In genomic region chr12:48890657-48891418, GRCh38 we compare ENCODE assay signal across 8 cellular contexts. TPM values are rescaled to one million over a fixed set of nuclear protein-coding genes. Genes with fewer than 3 reads are reported as not detected.
DNase-seq lines count a peak whose midpoint lies in the region; ATAC-seq and TF ChIP-seq lines count a peak whose summit lies in the region.

No MANE protein-coding gene starts in this region.

- no peak overlapping the region for H3K27ac Mint-ChIP-seq in activated CD4-positive, alpha-beta T cell treated with anti-CD3 and anti-CD28 coated beads, Interleukin-2, amount 10 ng/mL, durations not matched to agents 24 days and 14 days

- H3K9me3 Mint-ChIP-seq in activated CD4-positive, alpha-beta T cell treated with anti-CD3 and anti-CD28 coated beads, Interleukin-2, amount 10 ng/mL, durations not matched to agents 24 days and 14 days = no peaks in the 10 kb centered on the region

- H3K36me3 Mint-ChIP-seq in activated CD4-positive, alpha-beta T cell treated with anti-CD3 and anti-CD28 coated beads, Interleukin-2, amount 10 ng/mL, durations not matched to agents 24 days and 14 days (ENCODE audit: low read depth) = no peaks in the 10 kb centered on the region

- peak overlapping the region; percentile 58 for H3K27ac ChIP-seq in cingulate gyrus (ENCODE audit: low read depth, low read length)
- no peak overlapping the region for H3K27ac ChIP-seq in left lung

- intact Hi-C loops in activated CD4-positive, alpha-beta T cell treated with anti-CD3 and anti-CD28 coated beads, Interleukin-2, amount 10 ng/mL, durations not matched to agents 24 days and 14 days (cut with micrococcal nuclease) = loop anchor here (1.0 kb wide), 1 partner anchor 38 kb away; no protein-coding TSS in a partner anchor
- intact Hi-C loops in left lung (cut with DNase I) = loop anchor here in 1 of 2 donors (2.0 kb wide), 1 partner anchor 36 kb away; no protein-coding TSS in a partner anchor

- H3K4me1 ChIP-seq in left lung = peaks cover 3 to 8% of the 10 kb centered on the region in 2 donors

- ATAC-seq in HG03064 (IDR thresholded peaks at IDR 0.05; ENCODE audit: low read depth, unreplicated experiment) = peak; percentile 65
- ATAC-seq in left lung = peak; percentile 91
- no peak for ATAC-seq in HG02970 (IDR thresholded peaks at IDR 0.05; ENCODE audit: low FRiP score, unreplicated experiment)

- peak overlapping the region in 1 of 2 donors; percentile 11 for H3K4me3 ChIP-seq in left lung

- peaks cover 13 to 28% of the 10 kb centered on the region in 2 donors for H3K27me3 ChIP-seq in left lung

- peaks cover 7% of the 10 kb centered on the region for H3K4me1 Mint-ChIP-seq in activated CD4-positive, alpha-beta T cell treated with anti-CD3 and anti-CD28 coated beads, Interleukin-2, amount 10 ng/mL, durations not matched to agents 24 days and 14 days

- H3K4me3 Mint-ChIP-seq in activated CD4-positive, alpha-beta T cell treated with anti-CD3 and anti-CD28 coated beads, Interleukin-2, amount 10 ng/mL, durations not matched to agents 24 days and 14 days = peak overlapping the region; percentile 62

- TF ChIP-seq CTCF in left lung (IDR thresholded peaks at IDR 0.05) = peak; percentile 91 to 93

- H3K9me3 ChIP-seq in left lung = no peaks in the 10 kb centered on the region

- peaks cover 26% of the 10 kb centered on the region for H3K27me3 Mint-ChIP-seq in activated CD4-positive, alpha-beta T cell treated with anti-CD3 and anti-CD28 coated beads, Interleukin-2, amount 10 ng/mL, durations not matched to agents 24 days and 14 days

- peak; percentile 76 for DNase-seq in DMS79 treated with DMSO at 0.1 percent for 48 hours (lab: John Stamatoyannopoulos, UW)
- peak; percentile 75 for DNase-seq in NCI-H460 (ENCODE audit: extremely low read depth, low read depth)
- peak; percentile 94 for DNase-seq in activated CD4-positive, alpha-beta T cell treated with anti-CD3 and anti-CD28 coated beads, Interleukin-2, amount 10 ng/mL, durations not matched to agents 24 days and 14 days
- DNase-seq in left lung = peak; percentile 71 to 92
- peak; percentile 72 for DNase-seq in stimulated activated CD4-positive, alpha-beta T cell treated with anti-CD3 and anti-CD28 coated beads, Interleukin-1b, Interleukin-23, amount 100 ng/mL, for 48 hours

- no peaks in the 10 kb centered on the region for H3K36me3 ChIP-seq in left lung

RNA-seq across cellular contexts. Expression of gene RND1, which starts 25.2 kb away (rescaled TPM):
- 0.17 TPM in 1 of 2 replicates, not detected in the other for total RNA-seq in NCI-H460 (2014; rRNA removed; shearing (Covaris generic))
- polyA plus RNA-seq in NCI-H460 (2014; cell fraction: nucleus; rRNA removed) = not detected in 2 replicates
- total RNA-seq in activated CD4-positive, alpha-beta T cell treated with anti-CD3 and anti-CD28 coated beads, Interleukin-2, amount 10 ng/mL, durations not matched to agents 24 days and 14 days = 4.4 and 5.7 TPM in 2 replicates
- total RNA-seq in left lung = 10 to 100 TPM in 1 of 2 donors, 1 to 10 TPM in 1; 4.0 to 28.1 TPM

RNA-seq across cellular contexts. Expression of gene FKBP11, which starts 34.5 kb away (rescaled TPM):
- total RNA-seq in NCI-H460 (2014; rRNA removed; shearing (Covaris generic)) = 47.1 and 54.6 TPM in 2 replicates
- 83.9 and 88.2 TPM in 2 replicates for polyA plus RNA-seq in NCI-H460 (2014; cell fraction: nucleus; rRNA removed)
- total RNA-seq in activated CD4-positive, alpha-beta T cell treated with anti-CD3 and anti-CD28 coated beads, Interleukin-2, amount 10 ng/mL, durations not matched to agents 24 days and 14 days = 68.6 and 75.3 TPM in 2 replicates
- total RNA-seq in left lung = 10 to 100 TPM; 51.6 to 87.4 TPM

RNA-seq across cellular contexts. Expression of gene DDX23, which starts 38.9 kb away (rescaled TPM):
- total RNA-seq in NCI-H460 (2014; rRNA removed; shearing (Covaris generic)) = 67.8 and 68.6 TPM in 2 replicates
- polyA plus RNA-seq in NCI-H460 (2014; cell fraction: nucleus; rRNA removed) = 91.0 and 135 TPM in 2 replicates
- total RNA-seq in activated CD4-positive, alpha-beta T cell treated with anti-CD3 and anti-CD28 coated beads, Interleukin-2, amount 10 ng/mL, durations not matched to agents 24 days and 14 days = 122 and 126 TPM in 2 replicates
- 10 to 100 TPM; 66.5 to 74.9 TPM for total RNA-seq in left lung
